15 cellular contexts compared by ENCODE assay signal in genomic region chr4:95599777-95600436, GRCh38. TPM values are rescaled to one million over a fixed set of nuclear protein-coding genes. Genes with fewer than 3 reads are reported as not detected.
A peak's percentile ranks its signal among the peaks of the same experiment; 100 is the strongest.
DNase-seq lines count a peak whose midpoint lies in the region; ATAC-seq and TF ChIP-seq lines count a peak whose summit lies in the region.
"Had no signal": no experiment of that assay in that cellular context is flagged by ENCODE, and none has a peak within 500 bp of the region (broad histone marks: within the 10 kb centered on the region; RNA-seq: fewer than 3 reads in every experiment).

No MANE protein-coding gene starts in this region.

- no peaks in the 10 kb centered on the region for H3K36me3 Mint-ChIP-seq in activated T-cell treated with anti-CD3 and anti-CD28 coated beads, Interleukin-2, amount 50 U/mL, for 72 hours (ENCODE audit: insufficient read depth in 2 of 2)
- H3K36me3 Mint-ChIP-seq: memory B cell, type B pancreatic cell had no signal

- intact Hi-C loops in upper lobe of right lung (cut with DNase I), result no loop called here

- H3K27ac Mint-ChIP-seq in activated T-cell treated with anti-CD3 and anti-CD28 coated beads, Interleukin-2, amount 50 U/mL, for 72 hours, result no peak overlapping the region
- H3K27ac Mint-ChIP-seq: dendritic cell treated with granulocyte-macrophage colony-stimulating factor and Interleukin-4, amounts not matched to agents 40 ng/mL and 50 ng/mL, for 4 days; memory B cell; type B pancreatic cell had no signal

- TF ChIP-seq CTCF in upper lobe of right lung (IDR thresholded peaks at IDR 0.05), result no peak

- no peaks in the 10 kb centered on the region for H3K4me1 ChIP-seq in upper lobe of right lung

- no peaks in the 10 kb centered on the region for H3K9me3 Mint-ChIP-seq in activated T-cell treated with anti-CD3 and anti-CD28 coated beads, Interleukin-2, amount 50 U/mL, for 72 hours
- H3K9me3 Mint-ChIP-seq: dendritic cell treated with granulocyte-macrophage colony-stimulating factor and Interleukin-4, amounts not matched to agents 40 ng/mL and 50 ng/mL, for 4 days; type B pancreatic cell had no signal

- CTCF ChIA-PET in HEK293T (lab: Yijun Ruan, JAX), result no interaction called here

- H3K4me3 ChIP-seq in upper lobe of right lung, result no peak overlapping the region

- peak; percentile 65 to 71 for ATAC-seq in activated T-cell treated with anti-CD3 and anti-CD28 coated beads, Interleukin-2, amount 50 U/mL, for 72 hours (replicated peaks in 1 of 2)
- ATAC-seq in HG02642 (IDR thresholded peaks at IDR 0.05; ENCODE audit: poor library complexity, unreplicated experiment), result peak; percentile 81
- peak; percentile 87 for ATAC-seq in HG03558 (IDR thresholded peaks at IDR 0.05; ENCODE audit: extremely low read depth, unreplicated experiment)
- peak; percentile 39 for ATAC-seq in upper lobe of right lung

- no peaks in the 10 kb centered on the region for H3K36me3 ChIP-seq in upper lobe of right lung

- peak overlapping the region in 1 of 2 donors; percentile 38 for H3K4me3 Mint-ChIP-seq in activated T-cell treated with anti-CD3 and anti-CD28 coated beads, Interleukin-2, amount 50 U/mL, for 72 hours
- H3K4me3 Mint-ChIP-seq: dendritic cell treated with granulocyte-macrophage colony-stimulating factor and Interleukin-4, amounts not matched to agents 40 ng/mL and 50 ng/mL, for 4 days; memory B cell; type B pancreatic cell had no signal

- H3K27me3 Mint-ChIP-seq in activated T-cell treated with anti-CD3 and anti-CD28 coated beads, Interleukin-2, amount 50 U/mL, for 72 hours (ENCODE audit: low read depth), result peaks cover 7% of the 10 kb centered on the region
- H3K27me3 Mint-ChIP-seq: dendritic cell treated with granulocyte-macrophage colony-stimulating factor and Interleukin-4, amounts not matched to agents 40 ng/mL and 50 ng/mL, for 4 days; memory B cell had no signal

- no peak for DNase-seq in activated T-cell treated with anti-CD3 and anti-CD28 coated beads, Interleukin-2, amount 50 U/mL, for 72 hours
- DNase-seq in activated T-cell treated with anti-CD3 and anti-CD28 coated beads, Interleukin-2, amount 50 U/mL, for 48 hours, result no peak
- DNase-seq in upper lobe of right lung, result no peak
- DNase-seq in NCI-H1436 (lab: John Stamatoyannopoulos, UW), result no peak
- no peak for DNase-seq in HEK293T (ENCODE audit: extremely low spot score)
- no peak for DNase-seq in kidney glomerular epithelial cell (lab: John Stamatoyannopoulos, UW)
- DNase-seq: activated gamma-delta T cell treated with Interleukin-2 at 50 U/mL for 16 hours; glutamatergic neuron; NK-92 treated with Interleukin-12 subunit alpha and Interleukin-12 subunit beta, amount 100 ng/mL, for 24 hours; T-helper 9 cell had no signal

- H3K9me3 ChIP-seq in upper lobe of right lung, result no peaks in the 10 kb centered on the region

- POLR2A ChIA-PET in HEK293T (lab: Yijun Ruan, JAX), result no interaction called here

- peaks cover 6% of the 10 kb centered on the region for H3K4me1 Mint-ChIP-seq in activated T-cell treated with anti-CD3 and anti-CD28 coated beads, Interleukin-2, amount 50 U/mL, for 72 hours (ENCODE audit: low read depth)
- H3K4me1 Mint-ChIP-seq: memory B cell had no signal

- no peak overlapping the region for H3K27ac ChIP-seq in upper lobe of right lung

- H3K27me3 ChIP-seq in upper lobe of right lung, result no peaks in the 10 kb centered on the region

TF ChIP-seq in HEK293T, 16 proteins besides CTCF, POLR2A, EP300 and RAD21:
- TF ChIP-seq ELF4 (IDR thresholded peaks at IDR 0.05), result no peak
- TF ChIP-seq BHLHE40 (IDR thresholded peaks at IDR 0.05; ENCODE audit: borderline replicate concordance), result no peak
- no peak for TF ChIP-seq FOXA1 (IDR thresholded peaks at IDR 0.05)
- TF ChIP-seq PKNOX1 (IDR thresholded peaks at IDR 0.05), result no peak
- TF ChIP-seq LEF1 (IDR thresholded peaks at IDR 0.05; ENCODE audit: borderline replicate concordance), result no peak
- TF ChIP-seq TARDBP (IDR thresholded peaks at IDR 0.05), result no peak
- TF ChIP-seq ZNF384 (IDR thresholded peaks at IDR 0.05), result no peak
- no peak for TF ChIP-seq FOXM1 (IDR thresholded peaks at IDR 0.05; ENCODE audit: borderline replicate concordance)
- no peak for TF ChIP-seq SP1 (IDR thresholded peaks at IDR 0.05)
- TF ChIP-seq HDGF (IDR thresholded peaks at IDR 0.05; ENCODE audit: borderline replicate concordance), result no peak
- TF ChIP-seq L3MBTL2 (conservative IDR thresholded peaks at IDR 0.05), result no peak
- no peak for TF ChIP-seq CTBP1 (IDR thresholded peaks at IDR 0.05; ENCODE audit: borderline replicate concordance)
- no peak for TF ChIP-seq ARNT (IDR thresholded peaks at IDR 0.05)
- TF ChIP-seq NFRKB (IDR thresholded peaks at IDR 0.05), result no peak
- TF ChIP-seq SUZ12 (IDR thresholded peaks at IDR 0.05), result no peak
- TF ChIP-seq FOXK2 (IDR thresholded peaks at IDR 0.05), result no peak

RNA-seq across cellular contexts. Expression of gene UNC5C, which starts 51.1 kb away (rescaled TPM):
- total RNA-seq in activated T-cell treated with anti-CD3 and anti-CD28 coated beads, Interleukin-2, amount 50 U/mL, for 72 hours, result under 1 TPM; 0.14 to 0.21 TPM
- total RNA-seq in upper lobe of right lung, result 6.7 TPM
